8 cellular contexts compared by ENCODE assay signal in genomic region chr5:179699640-179700298, GRCh38. TPM values are rescaled to one million over a fixed set of nuclear protein-coding genes. Genes with fewer than 3 reads are reported as not detected.
A peak's percentile ranks its signal among the peaks of the same experiment; 100 is the strongest.
DNase-seq lines count a peak whose midpoint lies in the region; ATAC-seq and TF ChIP-seq lines count a peak whose summit lies in the region.

No MANE protein-coding gene starts in this region.

- H3K36me3 ChIP-seq in left lung, result peaks cover 0 to 21% of the 10 kb centered on the region in 2 donors

- peak; percentile 63 for DNase-seq in CD1c-positive myeloid dendritic cell (ENCODE audit: extremely low spot score)
- DNase-seq in MCF 10A (ENCODE audit: unreplicated experiment), result peak; percentile 59
- DNase-seq in left lung, result no peak
- peak; percentile 8 for DNase-seq in stimulated activated CD8-positive, alpha-beta memory T cell treated with anti-CD3 and anti-CD28 coated beads, Interleukin-7, amount 100 ng/mL, for 24 hours (ENCODE audit: low read depth)

- no peak for TF ChIP-seq CTCF in MCF 10A (IDR thresholded peaks at IDR 0.05; ENCODE audit: unreplicated experiment)
- no peak for TF ChIP-seq CTCF in left lung (IDR thresholded peaks at IDR 0.05)

- no peaks in the 10 kb centered on the region for H3K9me3 Mint-ChIP-seq in MCF 10A (ENCODE audit: unreplicated experiment)

- POLR2A ChIA-PET in MCF 10A (lab: Yijun Ruan, JAX), result interaction anchor here (0.6 to 8.2 kb wide), 28 partner anchors 9 to 969 kb away, joined by 3 to 137 read pairs (median 6); partner anchors contain the start of genes CBY3, HNRNPH1, MAML1 and MRNIP

- TSS peak; percentile 60 for BruUV-seq in MCF 10A (replicated peaks; lab: Mats Ljungman, UMichigan)

- H3K27ac Mint-ChIP-seq in MCF 10A (ENCODE audit: low read depth, unreplicated experiment), result peak overlapping the region; percentile 99

- H3K27ac ChIP-seq in left lung, result peak overlapping the region; percentile 97 to 99

- CTCF ChIA-PET in MCF 10A (lab: Yijun Ruan, JAX), result interaction anchor here (0.5 to 2.3 kb wide), 4 partner anchors 61 to 97 kb away, joined by 3 to 6 read pairs (median 4); partner anchors contain the start of gene HNRNPH1

- H3K27me3 Mint-ChIP-seq in MCF 10A (ENCODE audit: insufficient read depth, unreplicated experiment), result no peaks in the 10 kb centered on the region

- intact Hi-C loops in MCF 10A (cut with micrococcal nuclease) (loop anchor here (1.0 to 2.0 kb wide), 3 partner anchors 21 to 77 kb away; partner anchors contain the start of gene MAML1), left lung (cut with DNase I) (no loop called here)

- H3K36me3 Mint-ChIP-seq in MCF 10A (ENCODE audit: insufficient read depth, unreplicated experiment), result peaks cover 59% of the 10 kb centered on the region

- ATAC-seq in GM19463 (IDR thresholded peaks at IDR 0.05; ENCODE audit: unreplicated experiment), result peak; percentile 11
- ATAC-seq in left lung, result peak; percentile 9
- no peak for ATAC-seq in HG03442 (IDR thresholded peaks at IDR 0.05; ENCODE audit: unreplicated experiment)
- ATAC-seq in GM18519 (IDR thresholded peaks at IDR 0.05; ENCODE audit: low FRiP score, unreplicated experiment), result no peak

- no peaks in the 10 kb centered on the region for H3K9me3 ChIP-seq in left lung

- H3K4me1 Mint-ChIP-seq in MCF 10A (ENCODE audit: insufficient read depth, unreplicated experiment), result peaks cover 33% of the 10 kb centered on the region

- peak overlapping the region; percentile 94 for H3K4me3 Mint-ChIP-seq in MCF 10A (ENCODE audit: unreplicated experiment)

- H3K4me3 ChIP-seq in left lung, result peak overlapping the region; percentile 85 to 99

- peaks cover 3 to 57% of the 10 kb centered on the region in 2 donors for H3K4me1 ChIP-seq in left lung

- H3K27me3 ChIP-seq in left lung, result no peaks in the 10 kb centered on the region

TF ChIP-seq in PFSK-1, 5 proteins besides CTCF, POLR2A, EP300 and RAD21:
- TF ChIP-seq REST (IDR thresholded peaks at IDR 0.05; ENCODE audit: insufficient read depth in 1 of 2, low read depth in 2 of 2, low read length in 2 of 2) (no peak), SIN3A (IDR thresholded peaks at IDR 0.05; ENCODE audit: borderline replicate concordance, insufficient read depth, low read length) (0 out of 2 replicates have a peak, but pooled peaks have one; percentile 31), POLR2AphosphoS5 (IDR thresholded peaks at IDR 0.05; ENCODE audit: low read depth, low read length) (peak; percentile 32; the same call in 1 of the 2 replicates)

RNA-seq across cellular contexts. Expression of gene CANX, which starts 1.0 kb away (rescaled TPM):
- 1,134 TPM for polyA plus RNA-seq in PFSK-1 (2012; ENCODE audit: insufficient read length, low read depth)
- total RNA-seq in MCF 10A (2022) (1,781 and 2,325 TPM in 2 replicates), left lung (100 to 1,000 TPM; 577 to 872 TPM)

RNA-seq across cellular contexts. Expression of gene CBY3, which starts 18.9 kb away (rescaled TPM):
- polyA plus RNA-seq in PFSK-1 (2012; ENCODE audit: insufficient read length, low read depth), result not detected
- total RNA-seq in MCF 10A (2022) (not detected in 2 replicates), left lung (not detected)

RNA-seq across cellular contexts. Expression of gene MAML1, which starts 32.9 kb away (rescaled TPM):
- 26.7 TPM for polyA plus RNA-seq in PFSK-1 (2012; ENCODE audit: insufficient read length, low read depth)
- total RNA-seq in MCF 10A (2022), result 36.4 and 38.4 TPM in 2 replicates
- 10 to 100 TPM; 23.8 to 25.2 TPM for total RNA-seq in left lung

Comparison
In these comparisons a context has a peak if more than half of its experiments do, and no peak if none do; other contexts are left out.
1. DNase-seq: peak in CD1c-positive myeloid dendritic cell (single experiment), MCF 10A (single experiment) and stimulated activated CD8-positive, alpha-beta memory T cell treated with anti-CD3 and anti-CD28 coated beads, Interleukin-7, amount 100 ng/mL, for 24 hours (single experiment); none in left lung (0 of 2).
2. ATAC-seq: peak in GM19463 (single experiment) and left lung (single experiment); none in HG03442 (single experiment) and GM18519 (single experiment).